Comparison of ENCODE assay signal across 12 cellular contexts in the genomic region with DNA sequence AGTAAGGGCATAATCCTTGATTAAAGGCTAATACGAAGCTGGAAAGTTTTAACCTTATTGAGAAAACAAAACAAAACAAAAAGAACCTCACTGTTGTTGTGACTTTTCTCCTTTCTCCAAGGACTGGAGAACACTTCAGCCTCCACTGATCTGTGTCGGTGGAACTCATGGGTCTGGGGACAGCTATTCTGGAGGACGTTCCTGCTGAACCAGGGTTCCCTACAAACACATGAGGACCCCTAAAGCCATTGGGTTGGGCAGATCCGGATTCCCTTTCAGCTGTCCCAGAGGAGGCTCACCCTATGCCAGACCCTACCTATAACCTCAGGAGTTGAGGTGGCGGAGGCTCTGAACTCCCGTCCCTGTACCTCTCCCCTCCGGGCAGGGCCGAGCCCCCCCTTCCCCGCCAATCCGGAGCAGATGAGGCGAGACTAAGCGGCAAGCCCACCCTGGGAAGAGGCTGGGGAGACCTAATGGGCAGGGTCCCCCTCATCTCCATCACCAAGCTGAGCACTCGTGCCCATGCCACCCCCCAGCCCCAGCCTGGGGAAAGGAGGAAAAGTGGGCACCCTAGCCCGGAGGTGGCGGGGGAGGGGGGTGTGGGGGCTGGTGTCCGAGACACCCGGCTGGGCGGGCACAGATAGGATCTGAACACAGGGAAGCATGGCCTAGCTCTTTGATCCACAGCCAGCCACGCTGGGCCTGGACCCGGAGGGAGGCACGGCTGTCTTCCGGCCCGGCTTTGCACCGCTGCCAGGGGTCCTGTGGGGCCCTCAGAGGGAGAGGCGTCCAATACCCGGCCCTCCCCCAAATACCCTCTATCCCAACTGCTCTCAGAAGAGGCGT. TPM values are rescaled to one million over a fixed set of nuclear protein-coding genes. Genes with fewer than 3 reads are reported as not detected.
DNase-seq lines count a peak whose midpoint lies in the region; ATAC-seq and TF ChIP-seq lines count a peak whose summit lies in the region.
"Had no signal": no experiment of that assay in that cellular context is flagged by ENCODE, and none has a peak within 500 bp of the region (broad histone marks: within the 10 kb centered on the region; RNA-seq: fewer than 3 reads in every experiment).

No MANE protein-coding gene starts in this region.

- H4K20me1 ChIP-seq in GM23338 (replicated peaks; ENCODE audit: insufficient read depth), result peaks cover 5% of the 10 kb centered on the region; the same call in 1 of the 2 replicates

- H3K4me1 ChIP-seq in GM23338 (ENCODE audit: insufficient read depth), result no peaks in the 10 kb centered on the region; the same call in 1 of the 2 replicates

- H3K27me3 Mint-ChIP-seq in GM23338 (ENCODE audit: insufficient read depth, low read depth, poor library complexity), result peaks cover 37% of the 10 kb centered on the region
- no peaks in the 10 kb centered on the region for H3K27me3 Mint-ChIP-seq in activated CD8-positive, alpha-beta T cell treated with anti-CD3 and anti-CD28 coated beads for 36 hours
- peaks cover 18 to 27% of the 10 kb centered on the region in 2 donors for H3K27me3 Mint-ChIP-seq in stimulated activated naive B cell treated with anti-CD40 and anti-IgM and Interleukin-4, amounts not matched to agents 10 μg/mL and 1 μg/mL and 100 μg/mL, for 72 hours

- no peaks in the 10 kb centered on the region for H3K36me3 ChIP-seq in GM23338 (ENCODE audit: insufficient read depth)

- no peak overlapping the region for H3K27ac ChIP-seq in GM23338 (ENCODE audit: low read depth)
- H3K27ac ChIP-seq: hepatocyte had no signal

- POLR2A ChIA-PET in activated CD8-positive, alpha-beta T cell treated with anti-CD3 and anti-CD28 coated beads for 36 hours (lab: Charles Lee), result interaction anchor here (0.7 to 5.7 kb wide), 13 partner anchors 21 to 115 kb away, joined by 3 to 17 read pairs (median 3); partner anchors contain the start of genes SKP1 and VDAC1

- ATAC-seq in GM23338 (peak; percentile 9), GM21825 (IDR thresholded peaks at IDR 0.05; ENCODE audit: unreplicated experiment) (no peak), GM21390 (IDR thresholded peaks at IDR 0.05; ENCODE audit: unreplicated experiment) (no peak)
- ATAC-seq in activated CD8-positive, alpha-beta T cell treated with anti-CD3 and anti-CD28 coated beads for 36 hours, result no peak
- no peak for ATAC-seq in stimulated activated naive B cell treated with anti-CD40 and anti-IgM and Interleukin-4, amounts not matched to agents 10 μg/mL and 1 μg/mL and 100 μg/mL, for 72 hours (replicated peaks)

- H3K9me2 ChIP-seq in GM23338 (ENCODE audit: insufficient read depth), result no peaks in the 10 kb centered on the region

- H3K27me3 ChIP-seq in GM23338 (ENCODE audit: insufficient read depth), result peaks cover 40% of the 10 kb centered on the region

- H3K27ac Mint-ChIP-seq in GM23338, result no peak overlapping the region
- peak overlapping the region; percentile 84 for H3K27ac Mint-ChIP-seq in activated CD8-positive, alpha-beta T cell treated with anti-CD3 and anti-CD28 coated beads for 36 hours
- H3K27ac Mint-ChIP-seq in stimulated activated naive B cell treated with anti-CD40 and anti-IgM and Interleukin-4, amounts not matched to agents 10 μg/mL and 1 μg/mL and 100 μg/mL, for 72 hours, result no peak overlapping the region

- DNase-seq in GM23338 (ENCODE audit: low spot score) (peak; percentile 31), iPS-NIHi11 (ENCODE audit: low spot score) (peak; percentile 29), HPDE6-E6E7 (ENCODE audit: extremely low spot score) (no peak)
- no peak for DNase-seq in activated CD8-positive, alpha-beta T cell treated with anti-CD3 and anti-CD28 coated beads for 36 hours
- DNase-seq in stimulated activated naive B cell treated with anti-CD40 and anti-IgM and Interleukin-4, amounts not matched to agents 10 μg/mL and 1 μg/mL and 100 μg/mL, for 72 hours, result no peak
- DNase-seq: activated CD4-positive, CD25-positive, alpha-beta regulatory T cell treated with anti-CD3 and anti-CD28 coated beads, Interleukin-2, amount 50 U/mL, for 72 hours; amygdala; NCI-H1105; NCI-H510A had no signal

- no peaks in the 10 kb centered on the region for H3K79me2 ChIP-seq in GM23338 (replicated peaks; ENCODE audit: insufficient read depth)
- H3K79me2 ChIP-seq: hepatocyte had no signal

- H3F3A ChIP-seq in GM23338 (replicated peaks; ENCODE audit: low read depth), result 0 out of 2 replicates have a peak, but pooled peaks cover 15% of the 10 kb centered on the region

- intact Hi-C loops in activated CD8-positive, alpha-beta T cell treated with anti-CD3 and anti-CD28 coated beads for 36 hours (cut with micrococcal nuclease), result no loop called here

- peak overlapping the region; percentile 94; the same call in 1 of the 2 replicates for H2AFZ ChIP-seq in GM23338

- CTCF ChIA-PET in activated CD8-positive, alpha-beta T cell treated with anti-CD3 and anti-CD28 coated beads for 36 hours (lab: Charles Lee), result interaction anchor here (1.0 to 12.3 kb wide), 6 partner anchors 22 to 86 kb away, joined by 3 to 166 read pairs (median 4); no protein-coding TSS in a partner anchor

- H3K9me3 Mint-ChIP-seq in GM23338, result no peaks in the 10 kb centered on the region
- H3K9me3 Mint-ChIP-seq in activated CD8-positive, alpha-beta T cell treated with anti-CD3 and anti-CD28 coated beads for 36 hours, result no peaks in the 10 kb centered on the region
- no peaks in the 10 kb centered on the region for H3K9me3 Mint-ChIP-seq in stimulated activated naive B cell treated with anti-CD40 and anti-IgM and Interleukin-4, amounts not matched to agents 10 μg/mL and 1 μg/mL and 100 μg/mL, for 72 hours

- H3K4me3 ChIP-seq in GM23338, result peak overlapping the region; percentile 90
- H3K4me3 ChIP-seq: hepatocyte had no signal

- peak overlapping the region; percentile 98 for H3K4me2 ChIP-seq in GM23338

- H3K4me1 Mint-ChIP-seq in GM23338, result peaks cover 7% of the 10 kb centered on the region
- H3K4me1 Mint-ChIP-seq in activated CD8-positive, alpha-beta T cell treated with anti-CD3 and anti-CD28 coated beads for 36 hours (ENCODE audit: low read depth), result peaks cover 57% of the 10 kb centered on the region
- H3K4me1 Mint-ChIP-seq in stimulated activated naive B cell treated with anti-CD40 and anti-IgM and Interleukin-4, amounts not matched to agents 10 μg/mL and 1 μg/mL and 100 μg/mL, for 72 hours, result peaks cover 16 to 20% of the 10 kb centered on the region in 2 donors

- no peaks in the 10 kb centered on the region; the same call in 2 of the 3 replicates for H3K36me3 Mint-ChIP-seq in GM23338 (ENCODE audit: low read depth)
- peaks cover 20% of the 10 kb centered on the region for H3K36me3 Mint-ChIP-seq in activated CD8-positive, alpha-beta T cell treated with anti-CD3 and anti-CD28 coated beads for 36 hours (ENCODE audit: low read depth)
- no peaks in the 10 kb centered on the region for H3K36me3 Mint-ChIP-seq in stimulated activated naive B cell treated with anti-CD40 and anti-IgM and Interleukin-4, amounts not matched to agents 10 μg/mL and 1 μg/mL and 100 μg/mL, for 72 hours

- H3K4me3 Mint-ChIP-seq in GM23338, result peak overlapping the region; percentile 79
- H3K4me3 Mint-ChIP-seq in activated CD8-positive, alpha-beta T cell treated with anti-CD3 and anti-CD28 coated beads for 36 hours, result peak overlapping the region; percentile 73
- H3K4me3 Mint-ChIP-seq in stimulated activated naive B cell treated with anti-CD40 and anti-IgM and Interleukin-4, amounts not matched to agents 10 μg/mL and 1 μg/mL and 100 μg/mL, for 72 hours, result peak overlapping the region; percentile 85 to 88

- TF ChIP-seq CTCF in GM23338 (conservative IDR thresholded peaks at IDR 0.05; ENCODE audit: low read depth in 2 of 2), result no peak
- no peak for TF ChIP-seq CTCF in activated CD8-positive, alpha-beta T cell treated with anti-CD3 and anti-CD28 coated beads for 36 hours (IDR thresholded peaks at IDR 0.05)

TF ChIP-seq in GM23338, 12 proteins besides CTCF, POLR2A, EP300 and RAD21:
- TF ChIP-seq NANOG (IDR thresholded peaks at IDR 0.05; ENCODE audit: borderline replicate concordance), result no peak

RNA-seq across cellular contexts. Expression of gene TCF7, which starts 1.5 kb away (rescaled TPM):
- 8.1 and 9.7 TPM in 2 replicates for total RNA-seq in GM23338 (2014; rRNA removed; shearing (Covaris generic))
- 5.2 and 5.6 TPM in 2 replicates for polyA plus RNA-seq in GM23338 (2016; fragmentation: Nextera tagmentation; extraction: Ambion mirVana)
- total RNA-seq in activated CD8-positive, alpha-beta T cell treated with anti-CD3 and anti-CD28 coated beads for 36 hours, result 10 to 100 TPM; 47.4 to 50.3 TPM

Comparison
In these comparisons a context has a peak if more than half of its experiments do, and no peak if none do; other contexts are left out.
1. DNase-seq: peak in GM23338 (single experiment) and iPS-NIHi11 (single experiment); none in activated CD8-positive, alpha-beta T cell treated with anti-CD3 and anti-CD28 coated beads for 36 hours (single experiment), stimulated activated naive B cell treated with anti-CD40 and anti-IgM and Interleukin-4, amounts not matched to agents 10 μg/mL and 1 μg/mL and 100 μg/mL, for 72 hours (single experiment) and HPDE6-E6E7 (single experiment).
2. Peak in every context shown above with its lines, with median percentiles within 50 percentile points of each other: H3K4me3 Mint-ChIP-seq.